20 cellular contexts compared by ENCODE assay signal in the genomic region with DNA sequence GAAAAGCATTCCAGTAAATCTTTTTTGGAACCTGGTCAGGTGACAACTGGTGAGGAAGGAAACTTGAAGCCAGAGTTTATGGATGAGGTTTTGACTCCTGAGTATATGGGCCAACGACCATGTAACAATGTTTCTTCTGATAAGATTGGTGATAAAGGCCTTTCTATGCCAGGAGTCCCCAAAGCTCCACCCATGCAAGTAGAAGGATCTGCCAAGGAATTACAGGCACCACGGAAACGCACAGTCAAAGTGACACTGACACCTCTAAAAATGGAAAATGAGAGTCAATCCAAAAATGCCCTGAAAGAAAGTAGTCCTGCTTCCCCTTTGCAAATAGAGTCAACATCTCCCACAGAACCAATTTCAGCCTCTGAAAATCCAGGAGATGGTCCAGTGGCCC. TPM values are rescaled to one million over a fixed set of nuclear protein-coding genes. Genes with fewer than 3 reads are reported as not detected.
"Had no signal": no experiment of that assay in that cellular context is flagged by ENCODE, and none has a peak within 500 bp of the region (broad histone marks: within the 10 kb centered on the region; RNA-seq: fewer than 3 reads in every experiment).

No MANE protein-coding gene starts in this region.

- FAIRE-seq: frontal cortex, pancreas had no signal

- ATAC-seq: naive thymus-derived CD8-positive, alpha-beta T cell; pancreas; sciatic nerve had no signal

- H3K27me3 ChIP-seq: colonic mucosa, neutrophil, pancreas, thyroid gland had no signal

- H3K9me3 Mint-ChIP-seq: activated naive CD4-positive, alpha-beta T cell treated with anti-CD3 and anti-CD28 coated beads, Interleukin-2, amount 50 U/mL, for 24 hours; activated T-helper 2 cell treated with anti-CD3 and anti-CD28 coated beads, Interferon-gamma antibody, Interleukin-2, Interleukin-4, amounts not matched to agents 10 μg/mL and 5 μg/mL and 100 μg/mL, durations not matched to agents 14 hours and 24 hours and 36 hours; central memory CD8-positive, alpha-beta T cell; naive thymus-derived CD8-positive, alpha-beta T cell had no signal

- H3K27me3 Mint-ChIP-seq: activated naive CD4-positive, alpha-beta T cell treated with anti-CD3 and anti-CD28 coated beads, Interleukin-2, amount 50 U/mL, for 24 hours; central memory CD8-positive, alpha-beta T cell; naive thymus-derived CD8-positive, alpha-beta T cell had no signal

- H3K4me2 ChIP-seq: smooth muscle cell had no signal

- H3K9me3 ChIP-seq: colonic mucosa, neutrophil, pancreas, thyroid gland had no signal

- DNase-seq: activated CD4-positive, alpha-beta T cell treated with anti-CD3 and anti-CD28 coated beads for 1 hour; activated CD8-positive, alpha-beta memory T cell treated with anti-CD3 and anti-CD28 coated beads for 24 hours; activated CD8-positive, alpha-beta memory T cell treated with anti-CD3 and anti-CD28 coated beads, Interleukin-2, amount 50 U/mL, for 48 hours; amygdala; colonic mucosa; erythroblast; mesenchymal stem cell; naive thymus-derived CD8-positive, alpha-beta T cell; pancreas; stimulated activated CD4-positive, alpha-beta T cell treated with anti-CD3 and anti-CD28 coated beads, Interleukin-4, amount 100 ng/mL, for 1 hour; thyroid gland; WERI-Rb-1 had no signal

- H3K4me3 Mint-ChIP-seq: activated naive CD4-positive, alpha-beta T cell treated with anti-CD3 and anti-CD28 coated beads, Interleukin-2, amount 50 U/mL, for 24 hours; central memory CD8-positive, alpha-beta T cell; naive thymus-derived CD8-positive, alpha-beta T cell had no signal

- H3K27ac ChIP-seq: colonic mucosa, neutrophil, pancreas, SK-N-MC, thyroid gland, WERI-Rb-1 had no signal

- H3K27ac Mint-ChIP-seq: activated T-helper 2 cell treated with anti-CD3 and anti-CD28 coated beads, Interferon-gamma antibody, Interleukin-2, Interleukin-4, amounts not matched to agents 10 μg/mL and 5 μg/mL and 100 μg/mL, durations not matched to agents 14 hours and 24 hours and 36 hours had no signal

- H3K4me3 ChIP-seq: colonic mucosa, pancreas, SK-N-MC, smooth muscle cell, thyroid gland had no signal

- H3K4me1 ChIP-seq: colonic mucosa, pancreas, thyroid gland had no signal

RNA-seq across cellular contexts. Expression of a gene that starts 24.1 kb away (rescaled TPM):
- total RNA-seq: smooth muscle cell had no signal
